ENCODE assay signal across 19 cellular contexts in genomic region chr1:229892515-229893117, GRCh38.
"Had no signal": no experiment of that assay in that cellular context is flagged by ENCODE, and none has a peak within 500 bp of the region (broad histone marks: within the 10 kb centered on the region; RNA-seq: fewer than 3 reads in every experiment).

No MANE protein-coding gene starts in this region.

- ATAC-seq: effector memory CD8-positive, alpha-beta T cell; gastroesophageal sphincter; left ventricle myocardium superior; naive thymus-derived CD4-positive, alpha-beta T cell; sciatic nerve had no signal

- DNase-seq: effector memory CD8-positive, alpha-beta T cell; esophagus squamous epithelium; foreskin fibroblast; glutamatergic neuron; immature natural killer cell; left ventricle myocardium superior; mesendoderm; naive thymus-derived CD4-positive, alpha-beta T cell; nephron progenitor cell; stimulated activated CD4-positive, alpha-beta T cell treated with anti-CD3 and anti-CD28 coated beads, Interleukin-2, amount 100 ng/mL, for 24 hours; stimulated activated naive CD4-positive, alpha-beta T cell; stomach; substantia nigra; transverse colon had no signal

- H3K36me3 ChIP-seq: esophagus squamous epithelium, gastroesophageal sphincter, stomach, thoracic aorta, transverse colon had no signal

- H3K27ac Mint-ChIP-seq: dendritic cell treated with granulocyte-macrophage colony-stimulating factor and Interleukin-4, amounts not matched to agents 40 ng/mL and 50 ng/mL, for 4 days; effector memory CD8-positive, alpha-beta T cell; naive thymus-derived CD4-positive, alpha-beta T cell; nephron progenitor cell had no signal

- H3K4me1 Mint-ChIP-seq: immature natural killer cell; naive thymus-derived CD4-positive, alpha-beta T cell had no signal

- H3K4me3 Mint-ChIP-seq: dendritic cell treated with granulocyte-macrophage colony-stimulating factor and Interleukin-4, amounts not matched to agents 40 ng/mL and 50 ng/mL, for 4 days; effector memory CD8-positive, alpha-beta T cell; immature natural killer cell; naive thymus-derived CD4-positive, alpha-beta T cell; nephron progenitor cell had no signal

- H3K9me3 Mint-ChIP-seq: dendritic cell treated with granulocyte-macrophage colony-stimulating factor and Interleukin-4, amounts not matched to agents 40 ng/mL and 50 ng/mL, for 4 days; effector memory CD8-positive, alpha-beta T cell; immature natural killer cell had no signal

- H3K9me3 ChIP-seq: esophagus squamous epithelium, gastroesophageal sphincter, thoracic aorta, transverse colon had no signal

- H3K27me3 ChIP-seq: gastroesophageal sphincter, transverse colon had no signal

- H3K36me3 Mint-ChIP-seq: immature natural killer cell had no signal

- H3K4me3 ChIP-seq: esophagus squamous epithelium, gastroesophageal sphincter, stomach, thoracic aorta, transverse colon had no signal

- H3K27ac ChIP-seq: epithelial cell of prostate, esophagus squamous epithelium, gastroesophageal sphincter, stomach, thoracic aorta, transverse colon had no signal
